22 cellular contexts compared by ENCODE assay signal in the genomic region with DNA sequence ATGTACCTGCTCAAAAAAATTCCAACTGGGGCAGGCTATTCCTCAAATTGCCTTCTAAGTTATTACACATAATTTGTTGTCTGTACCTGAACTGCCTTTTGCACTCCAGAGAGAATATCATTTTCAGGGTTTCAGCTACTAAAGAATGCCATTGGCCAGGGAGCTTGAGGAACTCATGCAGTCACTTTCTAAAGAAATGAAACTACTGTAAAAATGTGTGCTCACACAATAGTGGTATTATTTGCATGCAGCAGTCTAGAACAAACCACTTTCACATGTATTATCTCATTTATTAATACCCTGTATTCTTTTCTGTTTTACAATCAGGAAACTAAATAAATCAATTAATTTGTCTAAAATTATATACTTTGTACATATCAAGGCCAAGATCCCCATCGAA.
DNase-seq lines count a peak whose midpoint lies in the region; ATAC-seq and TF ChIP-seq lines count a peak whose summit lies in the region.
"Had no signal": no experiment of that assay in that cellular context is flagged by ENCODE, and none has a peak within 500 bp of the region (broad histone marks: within the 10 kb centered on the region; RNA-seq: fewer than 3 reads in every experiment).

No MANE protein-coding gene starts in this region.

- no peak overlapping the region for H2BK15ac ChIP-seq in mesendoderm (replicated peaks; ENCODE audit: low read depth)

- no peaks in the 10 kb centered on the region for H3K27me3 ChIP-seq in mesendoderm (ENCODE audit: insufficient read depth, low read length, poor library complexity)
- no peaks in the 10 kb centered on the region for H3K27me3 ChIP-seq in PC-9 (ENCODE audit: insufficient read depth, low read depth)

- no peak overlapping the region for H4K5ac ChIP-seq in mesendoderm (ENCODE audit: low read length)

- CTCF ChIA-PET in PC-9 (lab: Charles Lee) = no interaction called here

- H4K20me1 ChIP-seq in PC-9 (ENCODE audit: insufficient read depth) = no peaks in the 10 kb centered on the region

- no peaks in the 10 kb centered on the region for H3K79me1 ChIP-seq in mesendoderm (ENCODE audit: low read length)

- no peaks in the 10 kb centered on the region for H3K36me3 ChIP-seq in mesendoderm (ENCODE audit: control insufficient read depth, insufficient read depth, low read length)
- H3K36me3 ChIP-seq in PC-9 (ENCODE audit: low read depth) = no peaks in the 10 kb centered on the region
- H3K36me3 ChIP-seq: HAP-1, lower lobe of right lung had no signal

- H2AK5ac ChIP-seq in mesendoderm (ENCODE audit: low read length) = no peak overlapping the region

- no peak for DNase-seq in mesendoderm
- no peak for DNase-seq in epidermal melanocyte (ENCODE audit: insufficient read length, low spot score)
- DNase-seq in activated naive CD4-positive, alpha-beta T cell treated with anti-CD3 and anti-CD28 coated beads, Interleukin-2, amount 50 U/mL, for 16 hours = no peak
- no peak for DNase-seq in PC-9
- DNase-seq: ACHN; activated CD4-positive, alpha-beta T cell treated with anti-CD3 and anti-CD28 coated beads, Interleukin-2, amount 50 U/mL, for 48 hours; activated naive CD4-positive, alpha-beta T cell treated with anti-CD3 and anti-CD28 coated beads, Interleukin-2, amount 10 ng/mL, durations not matched to agents 7 days and 5 days; activated T-cell treated with anti-CD3 and anti-CD28 coated beads, Interleukin-2, amount 50 U/mL, for 1 hour; DMS 273 treated with DMSO at 0.1 percent for 48 hours; GF-D8; lower lobe of right lung; NCI-H1092; NCI-H2029 treated with DMSO at 0.1 percent for 48 hours; right cardiac atrium; T-cell had no signal

- no peak overlapping the region for H3K23ac ChIP-seq in mesendoderm (ENCODE audit: low read length)

- POLR2A ChIA-PET in PC-9 (lab: Charles Lee; ENCODE audit: unreplicated experiment) = no interaction called here

- TF ChIP-seq CTCF in PC-9 (conservative IDR thresholded peaks at IDR 0.05) = no peak

- H3K4me3 ChIP-seq in mesendoderm (ENCODE audit: low read length) (no peak overlapping the region), PC-9 (no peak overlapping the region)
- H3K4me3 ChIP-seq: HAP-1, lower lobe of right lung had no signal

- WGBS in mesendoderm (ENCODE audit: extremely low coverage, insufficient coverage, low lambda C conversion rate) = no CpG with 5 or more reads among the region's 1 CpG

- no peaks in the 10 kb centered on the region for H3F3A ChIP-seq in PC-9 (ENCODE audit: insufficient read depth, low read depth)

- no peak overlapping the region for H3K56ac ChIP-seq in mesendoderm (ENCODE audit: low read length)

- intact Hi-C loops in PC-9 (cut with micrococcal nuclease; ENCODE audit: unreplicated experiment) = no loop called here

- no peak overlapping the region for H3K18ac ChIP-seq in mesendoderm (ENCODE audit: low read length)

- no peak overlapping the region for H3K4me2 ChIP-seq in mesendoderm (ENCODE audit: low read length)
- H3K4me2 ChIP-seq in PC-9 = no peak overlapping the region

- H3K4ac ChIP-seq in mesendoderm (ENCODE audit: low read depth, low read length) = no peak overlapping the region

- no peak overlapping the region for H2AFZ ChIP-seq in PC-9

- H2BK5ac ChIP-seq in mesendoderm (ENCODE audit: low read length) = no peak overlapping the region

- no peak overlapping the region for H2BK120ac ChIP-seq in mesendoderm (ENCODE audit: low read depth, low read length)

- ATAC-seq in GM18511 (IDR thresholded peaks at IDR 0.05; ENCODE audit: unreplicated experiment) (peak; percentile 77), GM21360 (IDR thresholded peaks at IDR 0.05; ENCODE audit: unreplicated experiment) (peak; percentile 89), HG02938 (IDR thresholded peaks at IDR 0.05; ENCODE audit: unreplicated experiment) (peak; percentile 84), HG03469 (IDR thresholded peaks at IDR 0.05; ENCODE audit: unreplicated experiment) (peak; percentile 72)
- ATAC-seq: lower lobe of right lung, right cardiac atrium, Right ventricle myocardium inferior, T-cell had no signal

- BruUV-seq in PC-9 (replicated peaks; lab: Mats Ljungman, UMichigan) = no TSS peak

- H4K8ac ChIP-seq in mesendoderm (ENCODE audit: low read depth, low read length) = no peak overlapping the region

- H3K9ac ChIP-seq in mesendoderm (ENCODE audit: low read length) = no peak overlapping the region

- H3K9me3 ChIP-seq in PC-9 (ENCODE audit: insufficient read depth, low read depth) = no peaks in the 10 kb centered on the region
- H3K9me3 ChIP-seq: HAP-1, lower lobe of right lung had no signal

- H3K27ac ChIP-seq in mesendoderm (ENCODE audit: low read depth, low read length) (no peak overlapping the region), PC-9 (no peak overlapping the region)
- H3K27ac ChIP-seq: lower lobe of right lung, VCaP had no signal

- H3K9me2 ChIP-seq in PC-9 (ENCODE audit: insufficient read depth) = no peaks in the 10 kb centered on the region

- H3K4me1 ChIP-seq in mesendoderm (ENCODE audit: control insufficient read depth, low read depth, low read length) (no peaks in the 10 kb centered on the region), PC-9 (replicated peaks; ENCODE audit: insufficient read depth) (no peaks in the 10 kb centered on the region)
- H3K4me1 ChIP-seq: HAP-1, lower lobe of right lung had no signal

- H3K79me2 ChIP-seq in mesendoderm (ENCODE audit: control insufficient read depth, insufficient read depth, low read length) = no peaks in the 10 kb centered on the region
- H3K79me2 ChIP-seq in PC-9 (ENCODE audit: low read depth) = no peaks in the 10 kb centered on the region
